Comparison of ENCODE assay signal across 1 cellular context in genomic region chr3:50210510-50211367, GRCh38.
TF ChIP-seq lines count a peak whose summit lies in the region.

No MANE protein-coding gene starts in this region.

TF ChIP-seq in HepG2, 621 proteins besides CTCF, POLR2A, EP300 and RAD21 (continued from another document and continues in another):
- TF ChIP-seq NR2F6 (IDR thresholded peaks at IDR 0.05): peak; percentile 83
- peak; percentile 85 for TF ChIP-seq NR2F6 (CRISPR knock-in tag; IDR thresholded peaks at IDR 0.05)
- peak; percentile 60 for TF ChIP-seq ZNF574 (CRISPR knock-in tag; IDR thresholded peaks at IDR 0.05)
- 0 out of 2 replicates have a peak, but pooled peaks have one; percentile 35 for TF ChIP-seq THAP7 (CRISPR knock-in tag; IDR thresholded peaks at IDR 0.05)
- peak; percentile 72 for TF ChIP-seq KDM6A (CRISPR knock-in tag; IDR thresholded peaks at IDR 0.05; ENCODE audit: low read depth)
- 0 out of 2 replicates have a peak, but pooled peaks have one; percentile 32 for TF ChIP-seq KLF12 (CRISPR knock-in tag; IDR thresholded peaks at IDR 0.05; ENCODE audit: borderline replicate concordance)
- TF ChIP-seq TEF (CRISPR knock-in tag; IDR thresholded peaks at IDR 0.05): no peak
- TF ChIP-seq TRIM24 (CRISPR knock-in tag; IDR thresholded peaks at IDR 0.05): peak; percentile 29; the same call in 1 of the 2 replicates
- peak; percentile 33; the same call in 1 of the 2 replicates for TF ChIP-seq PRDM10 (CRISPR knock-in tag; IDR thresholded peaks at IDR 0.05; ENCODE audit: low read depth)
- peak; percentile 80; the same call in 1 of the 2 replicates for TF ChIP-seq MIER3 (CRISPR knock-in tag; IDR thresholded peaks at IDR 0.05; ENCODE audit: borderline replicate concordance)
- peak; percentile 66 for TF ChIP-seq MLX (CRISPR knock-in tag; IDR thresholded peaks at IDR 0.05)
- TF ChIP-seq ZNF335 (CRISPR knock-in tag; IDR thresholded peaks at IDR 0.05): peak; percentile 31; the same call in 1 of the 2 replicates
- TF ChIP-seq HMG20B (CRISPR knock-in tag; conservative IDR thresholded peaks at IDR 0.05): peak; percentile 85; the same call in 1 of the 2 replicates
- TF ChIP-seq ZMYM2 (CRISPR knock-in tag; IDR thresholded peaks at IDR 0.05): peak; percentile 77; the same call in 1 of the 2 replicates
- 0 out of 2 replicates have a peak, but pooled peaks have one; percentile 16 for TF ChIP-seq NFKB2 (CRISPR knock-in tag; IDR thresholded peaks at IDR 0.05; ENCODE audit: borderline replicate concordance)
- peak in 1 of 2 experiments; percentile 10; a peak in 1 of 4 replicates for TF ChIP-seq REST (IDR thresholded peaks at IDR 0.05; ENCODE audit: borderline replicate concordance in 1 of 2, low read depth in 1 of 2, low read length in 2 of 2)
- TF ChIP-seq ETS1 (CRISPR knock-in tag; IDR thresholded peaks at IDR 0.05): no peak
- peak; percentile 82 for TF ChIP-seq JUN (CRISPR knock-in tag; IDR thresholded peaks at IDR 0.05)
- peak; percentile 37 to 43; a peak in 2 of 4 replicates for TF ChIP-seq HMGXB4 (CRISPR knock-in tag; IDR thresholded peaks at IDR 0.05; ENCODE audit: borderline replicate concordance in 1 of 2, low read depth in 1 of 2)
- no peak for TF ChIP-seq NBN (conservative IDR thresholded peaks at IDR 0.05)
- TF ChIP-seq KAT8 (CRISPR knock-in tag; IDR thresholded peaks at IDR 0.05): peak; percentile 62; the same call in 1 of the 2 replicates
- TF ChIP-seq MEIS1 (CRISPR knock-in tag; IDR thresholded peaks at IDR 0.05; ENCODE audit: borderline replicate concordance): peak; percentile 90; the same call in 1 of the 2 replicates
- TF ChIP-seq ERF (CRISPR knock-in tag; IDR thresholded peaks at IDR 0.05): peak; percentile 37; the same call in 1 of the 2 replicates
- TF ChIP-seq RBM39 (IDR thresholded peaks at IDR 0.05; ENCODE audit: low read depth, low read length, poor library complexity, severe bottlenecking): peak; percentile 58
- peak; percentile 47 for TF ChIP-seq ZNF543 (CRISPR knock-in tag; IDR thresholded peaks at IDR 0.05)
- peak; percentile 89 for TF ChIP-seq GATAD2A (CRISPR knock-in tag; IDR thresholded peaks at IDR 0.05)
- TF ChIP-seq ZSCAN22 (CRISPR knock-in tag; IDR thresholded peaks at IDR 0.05): peak; percentile 53; the same call in 1 of the 2 replicates
- TF ChIP-seq HMGXB3 (CRISPR knock-in tag; IDR thresholded peaks at IDR 0.05; ENCODE audit: borderline replicate concordance): no peak
- TF ChIP-seq ZNF274 (CRISPR knock-in tag; IDR thresholded peaks at IDR 0.05): peak; percentile 55; the same call in 1 of the 2 replicates
- peak; percentile 35; the same call in 1 of the 2 replicates for TF ChIP-seq ZNF331 (CRISPR knock-in tag; IDR thresholded peaks at IDR 0.05)
- peak; percentile 51; the same call in 1 of the 2 replicates for TF ChIP-seq YEATS4 (CRISPR knock-in tag; IDR thresholded peaks at IDR 0.05; ENCODE audit: borderline replicate concordance)
